In the genomic region with DNA sequence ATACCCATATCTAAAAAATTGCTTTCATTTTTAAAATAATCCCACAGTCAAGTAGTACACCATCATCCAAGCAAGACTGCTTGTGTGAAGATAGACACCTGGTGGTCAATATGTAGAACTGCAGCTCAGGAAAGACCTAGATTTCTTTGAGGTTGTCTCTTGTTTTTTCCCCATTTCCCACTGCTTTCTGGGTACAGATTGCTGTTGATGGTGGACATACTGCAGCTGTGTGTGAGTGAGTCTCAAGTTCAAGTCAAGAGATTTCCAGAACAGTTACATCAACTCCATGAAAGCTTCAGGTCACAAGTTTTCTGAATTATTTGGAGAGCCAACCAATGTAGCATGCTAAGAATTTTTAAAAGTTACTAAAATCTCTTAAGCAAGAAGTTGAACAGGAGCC, we compare ENCODE assay signal across 8 cellular contexts.
DNase-seq lines count a peak whose midpoint lies in the region; ATAC-seq, FAIRE-seq and TF ChIP-seq lines count a peak whose summit lies in the region.

No MANE protein-coding gene starts in this region.

- H2AFZ ChIP-seq in KMS-11 (ENCODE audit: low read depth), result peak overlapping the region; percentile 12; the same call in 1 of the 2 replicates

- CTCF ChIA-PET in RWPE1 (lab: Yijun Ruan, JAX), result interaction anchor here (0.6 to 2.2 kb wide), 23 partner anchors 8 to 625 kb away, joined by 3 to 15 read pairs (median 4); a partner anchor contains a TSS

- intact Hi-C loops in mucosa of descending colon (cut with DNase I, micrococcal nuclease), result loop anchor here (10.0 kb wide), 2 partner anchors 171 to 561 kb away; a partner anchor contains a TSS

- H3K4me1 ChIP-seq in KMS-11 (ENCODE audit: low read depth, poor library complexity, severe bottlenecking), result peaks cover 13% of the 10 kb centered on the region
- no peaks in the 10 kb centered on the region for H3K4me1 ChIP-seq in mucosa of descending colon (ENCODE audit: low read depth)

- H3K9ac ChIP-seq in KMS-11, result no peak overlapping the region

- POLR2A ChIA-PET in RWPE1 (lab: Yijun Ruan, JAX; ENCODE audit: low non-redundant PET), result no interaction called here

- TF ChIP-seq CTCF in KMS-11 (conservative IDR thresholded peaks at IDR 0.05; ENCODE audit: low read depth, low read length) (peak; percentile 98), RWPE1 (conservative IDR thresholded peaks at IDR 0.05; ENCODE audit: low read depth) (peak; percentile 94), mucosa of descending colon (IDR thresholded peaks at IDR 0.05) (peak; percentile 82)

- peak; percentile 90 for FAIRE-seq in endometrium (lab: Jason Lieb, UNC)

- no peaks in the 10 kb centered on the region for H3K9me3 ChIP-seq in mucosa of descending colon

- peak; percentile 38 for ATAC-seq in GM21447 (IDR thresholded peaks at IDR 0.05; ENCODE audit: unreplicated experiment)
- peak; percentile 60 for ATAC-seq in mucosa of descending colon

- H3K79me2 ChIP-seq in KMS-11 (ENCODE audit: insufficient read depth, low read depth), result no peaks in the 10 kb centered on the region

- H3K36me3 ChIP-seq in KMS-11 (ENCODE audit: insufficient read depth) (no peaks in the 10 kb centered on the region), mucosa of descending colon (ENCODE audit: low read depth) (no peaks in the 10 kb centered on the region)

- no peak overlapping the region for H3K27ac ChIP-seq in KMS-11
- H3K27ac ChIP-seq in RWPE1, result no peak overlapping the region

- no peaks in the 10 kb centered on the region for H3K27me3 ChIP-seq in KMS-11 (ENCODE audit: insufficient read depth, low read depth)

- H3K4me3 ChIP-seq in KMS-11 (IDR thresholded peaks at IDR 0.05; ENCODE audit: insufficient read depth, low read depth, low read length) (no peak overlapping the region), mucosa of descending colon (no peak overlapping the region)

- no peaks in the 10 kb centered on the region for H4K20me1 ChIP-seq in KMS-11 (ENCODE audit: insufficient read depth)

- no peak overlapping the region for H3K4me2 ChIP-seq in KMS-11

- DNase-seq in DMS153 treated with DMSO at 0.1 percent for 48 hours (lab: John Stamatoyannopoulos, UW; ENCODE audit: unreplicated experiment) (peak; percentile 55), RWPE1 (ENCODE audit: low spot score) (peak; percentile 60), mucosa of descending colon (no peak), GDM1 (lab: John Stamatoyannopoulos, UW) (no peak)
- no peak for DNase-seq in stimulated activated CD4-positive, alpha-beta T cell treated with anti-CD3 and anti-CD28 coated beads, Interleukin-2, amount 100 ng/mL, for 48 hours

Comparison
In these comparisons a context has a peak if more than half of its experiments do, and no peak if none do; other contexts are left out.
1. DNase-seq: peak in DMS153 treated with DMSO at 0.1 percent for 48 hours (single experiment) and RWPE1 (single experiment); none in mucosa of descending colon (0 of 3), GDM1 (single experiment) and stimulated activated CD4-positive, alpha-beta T cell treated with anti-CD3 and anti-CD28 coated beads, Interleukin-2, amount 100 ng/mL, for 48 hours (0 of 2).
2. Peak in every context shown above with its lines, with median percentiles within 50 percentile points of each other: CTCF ChIP-seq.